Comparison of ENCODE assay signal across 8 cellular contexts in the genomic region with DNA sequence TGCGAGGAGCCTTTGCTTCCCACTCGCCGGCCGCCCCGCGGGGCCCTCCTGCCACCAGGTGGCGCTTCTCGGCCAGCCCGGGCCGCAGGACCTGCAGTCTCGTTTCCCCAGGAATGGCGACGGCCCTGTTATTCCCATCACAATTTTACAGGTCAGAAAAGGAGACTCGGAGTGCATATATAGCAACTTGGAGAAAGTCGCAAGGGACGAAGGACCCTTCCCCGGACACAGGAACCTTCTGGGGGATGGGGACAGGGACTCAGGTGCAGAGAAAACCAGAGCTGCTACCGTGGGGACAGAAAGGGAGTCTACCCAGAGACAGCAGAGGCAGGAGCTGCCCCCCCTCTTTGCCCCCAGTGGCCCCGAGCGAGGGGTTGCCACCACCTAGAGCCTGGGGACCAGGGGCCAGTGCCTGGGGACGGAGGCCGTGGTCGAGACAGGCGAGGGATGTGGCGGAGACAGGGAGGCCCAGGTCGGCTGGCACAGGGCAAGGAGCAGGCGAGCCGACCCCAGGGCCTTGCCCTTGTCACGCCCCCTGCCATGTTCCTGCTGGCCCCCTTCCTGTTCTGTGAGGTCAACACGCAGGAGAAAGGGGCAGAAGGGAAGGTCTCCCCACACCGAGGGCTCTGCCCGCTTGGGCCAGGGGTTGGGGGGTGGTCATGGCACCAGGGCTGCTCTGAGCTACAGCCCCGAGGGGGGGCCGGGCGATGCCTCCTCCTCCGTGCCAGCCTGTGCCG. TPM values are rescaled to one million over a fixed set of nuclear protein-coding genes. Genes with fewer than 3 reads are reported as not detected.
DNase-seq lines count a peak whose midpoint lies in the region; ATAC-seq, FAIRE-seq and TF ChIP-seq lines count a peak whose summit lies in the region.

No MANE protein-coding gene starts in this region.

- POLR2A ChIA-PET in RWPE1 (lab: Yijun Ruan, JAX; ENCODE audit: low non-redundant PET), result interaction anchor here (0.6 kb wide), 1 partner anchor 17 kb away, joined by 3 read pairs; no protein-coding TSS in a partner anchor

- peak overlapping the region; percentile 44 for H3K4me2 ChIP-seq in neural cell (ENCODE audit: low read length)

- H3K79me2 ChIP-seq in neural cell (replicated peaks; ENCODE audit: insufficient read depth, low read length), result no peaks in the 10 kb centered on the region

- CTCF ChIA-PET in RWPE1 (lab: Yijun Ruan, JAX), result interaction anchor here (0.5 to 5.4 kb wide), 60 partner anchors 11 to 1480 kb away, joined by 3 to 85 read pairs (median 4); a partner anchor contains a TSS

- H3K9me3 ChIP-seq in neural cell (ENCODE audit: low read length), result no peaks in the 10 kb centered on the region

- H3K27ac ChIP-seq in RWPE1 (peak overlapping the region; percentile 76), foreskin keratinocyte (no peak overlapping the region), neural cell (ENCODE audit: low read length) (peak overlapping the region; percentile 23)

- ATAC-seq in foreskin keratinocyte (peak; percentile 50), GM19452 (IDR thresholded peaks at IDR 0.05; ENCODE audit: unreplicated experiment) (no peak)
- peak; percentile 30 for ATAC-seq in stimulated activated naive CD8-positive, alpha-beta T cell treated with anti-CD3 and anti-CD28 coated beads, Interleukin-15, Interleukin-2, amounts not matched to agents 100 U/mL and 50 U/mL, for 24 hours

- TF ChIP-seq RAD21 in neural cell (conservative IDR thresholded peaks at IDR 0.05), result peak; percentile 74

- TF ChIP-seq EP300 in neural cell (conservative IDR thresholded peaks at IDR 0.05; ENCODE audit: poor library complexity, severe bottlenecking), result no peak

- peak; percentile 64 for TF ChIP-seq CTCF in D721Med (IDR thresholded peaks at IDR 0.05; ENCODE audit: insufficient read depth, missing control alignments)
- TF ChIP-seq CTCF in RWPE1 (conservative IDR thresholded peaks at IDR 0.05; ENCODE audit: low read depth), result peak; percentile 91
- peak; percentile 95 for TF ChIP-seq CTCF in foreskin keratinocyte (conservative IDR thresholded peaks at IDR 0.05)
- TF ChIP-seq CTCF in neural cell (IDR thresholded peaks at IDR 0.05; ENCODE audit: poor library complexity, severe bottlenecking), result peak; percentile 89

- H3K9me2 ChIP-seq in neural cell (ENCODE audit: insufficient read depth, low read length), result no peaks in the 10 kb centered on the region

- no peak for FAIRE-seq in D721Med (lab: Jason Lieb, UNC)

- peaks cover 14% of the 10 kb centered on the region for H3K27me3 ChIP-seq in foreskin keratinocyte
- no peaks in the 10 kb centered on the region for H3K27me3 ChIP-seq in neural cell (ENCODE audit: insufficient read depth, low read depth, low read length)

- peak overlapping the region; percentile 53 for H3K9ac ChIP-seq in neural cell (ENCODE audit: low read length)

- no peaks in the 10 kb centered on the region for H4K20me1 ChIP-seq in neural cell (ENCODE audit: insufficient read depth)

- no peaks in the 10 kb centered on the region for H3F3A ChIP-seq in neural cell (ENCODE audit: insufficient read depth, low read length, poor library complexity, severe bottlenecking)

- H3K36me3 ChIP-seq in neural cell (ENCODE audit: insufficient read depth, low read length), result no peaks in the 10 kb centered on the region

- H2AFZ ChIP-seq in neural cell (ENCODE audit: low read depth, low read length), result peak overlapping the region; percentile 95

- peak; percentile 34 for DNase-seq in D721Med (ENCODE audit: insufficient read length, low spot score)
- peak; percentile 91 for DNase-seq in HuH-7 (ENCODE audit: low spot score)
- peak; percentile 79 for DNase-seq in RWPE1 (ENCODE audit: low spot score)
- peak; percentile 51 to 68 (median 57) for DNase-seq in activated naive CD4-positive, alpha-beta T cell (lab: John Stamatoyannopoulos, UW)
- peak; percentile 11 to 41 for DNase-seq in foreskin keratinocyte
- DNase-seq in stimulated activated naive CD8-positive, alpha-beta T cell treated with anti-CD3 and anti-CD28 coated beads, Interleukin-15, Interleukin-2, amounts not matched to agents 100 U/mL and 50 U/mL, for 24 hours, result peak; percentile 87

- H3K4me3 ChIP-seq in neural cell (ENCODE audit: low read length), result peak overlapping the region; percentile 59

- H3K4me1 ChIP-seq in foreskin keratinocyte, result no peaks in the 10 kb centered on the region

TF ChIP-seq in neural cell, 6 proteins besides CTCF, POLR2A, EP300 and RAD21:
- TF ChIP-seq POLR2AphosphoS5 (IDR thresholded peaks at IDR 0.05) (no peak), EZH2 (IDR thresholded peaks at IDR 0.05; ENCODE audit: borderline replicate concordance, insufficient read depth, low read length, poor library complexity, severe bottlenecking) (no peak), SMC3 (conservative IDR thresholded peaks at IDR 0.05; ENCODE audit: poor library complexity) (peak; percentile 91)
- TF ChIP-seq, protein P1, sequence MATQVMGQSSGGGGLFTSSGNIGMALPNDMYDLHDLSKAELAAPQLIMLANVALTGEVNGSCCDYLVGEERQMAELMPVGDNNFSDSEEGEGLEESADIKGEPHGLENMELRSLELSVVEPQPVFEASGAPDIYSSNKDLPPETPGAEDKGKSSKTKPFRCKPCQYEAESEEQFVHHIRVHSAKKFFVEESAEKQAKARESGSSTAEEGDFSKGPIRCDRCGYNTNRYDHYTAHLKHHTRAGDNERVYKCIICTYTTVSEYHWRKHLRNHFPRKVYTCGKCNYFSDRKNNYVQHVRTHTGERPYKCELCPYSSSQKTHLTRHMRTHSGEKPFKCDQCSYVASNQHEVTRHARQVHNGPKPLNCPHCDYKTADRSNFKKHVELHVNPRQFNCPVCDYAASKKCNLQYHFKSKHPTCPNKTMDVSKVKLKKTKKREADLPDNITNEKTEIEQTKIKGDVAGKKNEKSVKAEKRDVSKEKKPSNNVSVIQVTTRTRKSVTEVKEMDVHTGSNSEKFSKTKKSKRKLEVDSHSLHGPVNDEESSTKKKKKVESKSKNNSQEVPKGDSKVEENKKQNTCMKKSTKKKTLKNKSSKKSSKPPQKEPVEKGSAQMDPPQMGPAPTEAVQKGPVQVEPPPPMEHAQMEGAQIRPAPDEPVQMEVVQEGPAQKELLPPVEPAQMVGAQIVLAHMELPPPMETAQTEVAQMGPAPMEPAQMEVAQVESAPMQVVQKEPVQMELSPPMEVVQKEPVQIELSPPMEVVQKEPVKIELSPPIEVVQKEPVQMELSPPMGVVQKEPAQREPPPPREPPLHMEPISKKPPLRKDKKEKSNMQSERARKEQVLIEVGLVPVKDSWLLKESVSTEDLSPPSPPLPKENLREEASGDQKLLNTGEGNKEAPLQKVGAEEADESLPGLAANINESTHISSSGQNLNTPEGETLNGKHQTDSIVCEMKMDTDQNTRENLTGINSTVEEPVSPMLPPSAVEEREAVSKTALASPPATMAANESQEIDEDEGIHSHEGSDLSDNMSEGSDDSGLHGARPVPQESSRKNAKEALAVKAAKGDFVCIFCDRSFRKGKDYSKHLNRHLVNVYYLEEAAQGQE (IDR thresholded peaks at IDR 0.05; ENCODE audit: borderline replicate concordance), result no peak

RNA-seq across cellular contexts. Expression of a gene that starts 3.5 kb away (rescaled TPM):
- total RNA-seq in foreskin keratinocyte, result not detected in 2 replicates
- polyA plus RNA-seq in foreskin keratinocyte (not detected in 2 replicates), neural cell (not detected in 2 replicates)
- not detected in 2 replicates for polyA minus RNA-seq in neural cell

RNA-seq across cellular contexts. Expression of a gene that starts 56.9 kb away (rescaled TPM):
- 0.04 and 0.14 TPM in 2 replicates for total RNA-seq in foreskin keratinocyte
- polyA plus RNA-seq in foreskin keratinocyte (0.06 TPM in 1 of 2 replicates, not detected in the other), neural cell (0.50 and 1.1 TPM in 2 replicates)
- polyA minus RNA-seq in neural cell, result 0.73 and 1.2 TPM in 2 replicates

Comparison
In these comparisons a context has a peak if more than half of its experiments do, and no peak if none do; other contexts are left out.
1. DNase-seq: peak in every context shown above with its lines; median percentile 91 in HuH-7; 87 in stimulated activated naive CD8-positive, alpha-beta T cell treated with anti-CD3 and anti-CD28 coated beads, Interleukin-15, Interleukin-2, amounts not matched to agents 100 U/mL and 50 U/mL, for 24 hours; 79 in RWPE1; 57 in activated naive CD4-positive, alpha-beta T cell; 34 in D721Med; 26 in foreskin keratinocyte.